ENCODE assay signal across 11 cellular contexts in genomic region chr6:6688283-6688682, GRCh38.
DNase-seq lines count a peak whose midpoint lies in the region; ATAC-seq and TF ChIP-seq lines count a peak whose summit lies in the region.
"Had no signal": no experiment of that assay in that cellular context is flagged by ENCODE, and none has a peak within 500 bp of the region (broad histone marks: within the 10 kb centered on the region; RNA-seq: fewer than 3 reads in every experiment).

No MANE protein-coding gene starts in this region.

- no peak for DNase-seq in left ventricle myocardium inferior
- no peak for DNase-seq in Right ventricle myocardium inferior (ENCODE audit: missing footprints)
- DNase-seq in PC-3, result no peak
- DNase-seq in NCI-H1694 treated with DMSO at 0.1 percent for 48 hours (lab: John Stamatoyannopoulos, UW), result no peak
- DNase-seq in WERI-Rb-1, result no peak
- DNase-seq in tibial nerve (ENCODE audit: low spot score in 2 of 2), result no peak
- DNase-seq: NCI-H446; stimulated activated CD4-positive, alpha-beta T cell treated with anti-CD3 and anti-CD28 coated beads, Interleukin-15, amount 100 ng/mL, for 24 hours; T-helper 9 cell had no signal

- no peak for TF ChIP-seq CTCF in left ventricle myocardium inferior (IDR thresholded peaks at IDR 0.05; ENCODE audit: borderline replicate concordance)
- no peak for TF ChIP-seq CTCF in PC-3 (conservative IDR thresholded peaks at IDR 0.05; ENCODE audit: low read depth, low read length)
- no peak for TF ChIP-seq CTCF in gastroesophageal sphincter (IDR thresholded peaks at IDR 0.05)
- TF ChIP-seq CTCF in WERI-Rb-1 (IDR thresholded peaks at IDR 0.05; ENCODE audit: low read depth, low read length), result no peak
- TF ChIP-seq CTCF in tibial nerve (IDR thresholded peaks at IDR 0.05), result no peak

- no peaks in the 10 kb centered on the region for H4K20me1 ChIP-seq in PC-3 (ENCODE audit: low read length)

- H3K36me3 ChIP-seq in left ventricle myocardium inferior, result no peaks in the 10 kb centered on the region
- no peaks in the 10 kb centered on the region for H3K36me3 ChIP-seq in PC-3 (ENCODE audit: low read depth, low read length)
- no peaks in the 10 kb centered on the region for H3K36me3 ChIP-seq in gastroesophageal sphincter
- H3K36me3 ChIP-seq in WERI-Rb-1, result no peaks in the 10 kb centered on the region
- no peaks in the 10 kb centered on the region for H3K36me3 ChIP-seq in tibial nerve

- no peaks in the 10 kb centered on the region for H3K9me3 ChIP-seq in left ventricle myocardium inferior (replicated peaks)
- H3K9me3 ChIP-seq in PC-3 (ENCODE audit: low read length), result no peaks in the 10 kb centered on the region
- H3K9me3 ChIP-seq in gastroesophageal sphincter, result peaks cover 0 to 9% (median 0%) of the 10 kb centered on the region in 3 donors
- peaks cover 13% of the 10 kb centered on the region for H3K9me3 ChIP-seq in WERI-Rb-1 (ENCODE audit: severe bottlenecking)
- H3K9me3 ChIP-seq in tibial nerve, result peaks cover 0 to 4% (median 0%) of the 10 kb centered on the region in 4 donors

- no peaks in the 10 kb centered on the region for H3K9me2 ChIP-seq in PC-3 (replicated peaks; ENCODE audit: low read length)

- H3K27ac ChIP-seq in left ventricle myocardium inferior (replicated peaks), result peak overlapping the region; percentile 91
- peak overlapping the region; percentile 97 for H3K27ac ChIP-seq in PC-3 (ENCODE audit: low read length)
- H3K27ac ChIP-seq in gastroesophageal sphincter, result peak overlapping the region in 3 of 4 donors; percentile 43 to 73 (median 65)
- H3K27ac ChIP-seq in WERI-Rb-1, result no peak overlapping the region
- H3K27ac ChIP-seq in tibial nerve, result peak overlapping the region in 2 of 4 donors; percentile 8 to 76

- H3K4me3 ChIP-seq in left ventricle myocardium inferior, result no peak overlapping the region
- no peak overlapping the region for H3K4me3 ChIP-seq in PC-3 (ENCODE audit: low read length)
- H3K4me3 ChIP-seq in gastroesophageal sphincter, result no peak overlapping the region
- H3K4me3 ChIP-seq in WERI-Rb-1 (ENCODE audit: low read depth, low read length), result no peak overlapping the region
- no peak overlapping the region for H3K4me3 ChIP-seq in tibial nerve

- TF ChIP-seq POLR2A in gastroesophageal sphincter (IDR thresholded peaks at IDR 0.05) (no peak), tibial nerve (IDR thresholded peaks at IDR 0.05) (no peak)

- H3K4me2 ChIP-seq in PC-3 (ENCODE audit: low read length), result peak overlapping the region; percentile 84

- peak overlapping the region; percentile 70; the same call in 1 of the 2 replicates for H3K9ac ChIP-seq in PC-3 (ENCODE audit: low read length)

- intact Hi-C loops in left ventricle myocardium inferior (cut with micrococcal nuclease) (no loop called here), Right ventricle myocardium inferior (cut with DNase I) (loop anchor here (5.0 kb wide), 2 partner anchors 34 to 419 kb away; partner anchors contain the start of gene RREB1), PC-3 (cut with micrococcal nuclease) (loop anchor here (5.0 kb wide), 3 partner anchors 124 to 454 kb away; no protein-coding TSS in a partner anchor)

- H3K27me3 ChIP-seq in left ventricle myocardium inferior (ENCODE audit: low read depth) (no peaks in the 10 kb centered on the region), PC-3 (ENCODE audit: low read length) (no peaks in the 10 kb centered on the region), gastroesophageal sphincter (no peaks in the 10 kb centered on the region), WERI-Rb-1 (ENCODE audit: insufficient read depth, low read depth, severe bottlenecking) (no peaks in the 10 kb centered on the region), tibial nerve (no peaks in the 10 kb centered on the region)

- CTCF ChIA-PET in PC-3 (lab: Charles Lee), result interaction anchor here (1.1 kb wide), 1 partner anchor 24 kb away, joined by 4 read pairs; no protein-coding TSS in a partner anchor

- no peak for ATAC-seq in Right ventricle myocardium inferior
- no peak for ATAC-seq in PC-3
- ATAC-seq in gastroesophageal sphincter, result no peak
- ATAC-seq in GM19035 (IDR thresholded peaks at IDR 0.05; ENCODE audit: unreplicated experiment), result no peak

- POLR2A ChIA-PET in PC-3 (lab: Charles Lee; ENCODE audit: unreplicated experiment), result no interaction called here

- H3K4me1 ChIP-seq in left ventricle myocardium inferior (peaks cover 47% of the 10 kb centered on the region), PC-3 (ENCODE audit: insufficient read depth, low read length) (peaks cover 42% of the 10 kb centered on the region), gastroesophageal sphincter (peaks cover 0 to 41% (median 14%) of the 10 kb centered on the region in 3 donors), tibial nerve (peaks cover 0 to 37% (median 17%) of the 10 kb centered on the region in 4 donors)

- TF ChIP-seq EP300 in gastroesophageal sphincter (IDR thresholded peaks at IDR 0.05) (no peak), tibial nerve (IDR thresholded peaks at IDR 0.05) (no peak)

- H3K79me2 ChIP-seq in PC-3 (ENCODE audit: low read length), result no peaks in the 10 kb centered on the region

- 50 to 80% methylated on average over 1 of the region's 1 CpG for WGBS in gastroesophageal sphincter (ENCODE audit: low coverage in 1 of 2), 2 donors
- 46 to 52% methylated on average over 1 of the region's 1 CpG for WGBS in tibial nerve, 2 donors

- H2AFZ ChIP-seq in PC-3 (ENCODE audit: low read length), result no peak overlapping the region

- BruUV-seq in PC-3 (replicated peaks; lab: Mats Ljungman, UMichigan), result no TSS peak

- H3F3A ChIP-seq in PC-3 (ENCODE audit: low read length, unreplicated experiment), result no peaks in the 10 kb centered on the region
